In the genomic region with DNA sequence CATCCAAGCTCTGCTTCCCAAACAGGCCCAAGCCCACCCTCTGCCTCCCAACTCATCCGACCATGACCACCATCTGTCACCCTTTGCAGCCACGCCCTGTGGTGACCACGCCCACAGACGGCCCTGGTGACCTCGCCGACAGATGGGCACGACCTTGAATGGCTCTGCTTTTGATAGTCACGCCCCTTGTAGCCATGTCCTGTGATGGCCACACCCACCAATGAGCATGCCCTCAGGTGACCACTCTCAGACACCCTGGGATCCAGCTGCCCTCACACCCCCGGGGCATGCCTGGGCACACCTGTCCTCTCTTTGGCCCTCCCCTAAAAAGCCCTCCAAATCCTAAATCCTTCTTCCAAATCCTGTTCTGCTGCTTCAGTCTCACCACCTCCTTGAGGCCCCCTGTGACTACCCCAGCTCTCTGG, we compare ENCODE assay signal across 7 cellular contexts. TPM values are rescaled to one million over a fixed set of nuclear protein-coding genes. Genes with fewer than 3 reads are reported as not detected.
DNase-seq lines count a peak whose midpoint lies in the region; ATAC-seq and FAIRE-seq lines count a peak whose summit lies in the region.

No MANE protein-coding gene starts in this region.

- H3K4me1 ChIP-seq in Karpas-422 (ENCODE audit: low read length), result peaks cover 7% of the 10 kb centered on the region; the same call in 1 of the 2 replicates

- H4K20me1 ChIP-seq in Karpas-422 (ENCODE audit: insufficient read depth, low read depth, low read length), result no peaks in the 10 kb centered on the region

- H3K79me2 ChIP-seq in Karpas-422 (ENCODE audit: low read length), result no peaks in the 10 kb centered on the region

- no peak overlapping the region for H3K9ac ChIP-seq in Karpas-422 (ENCODE audit: low read length)

- H3K4me2 ChIP-seq in Karpas-422 (ENCODE audit: low read depth, low read length, poor library complexity, severe bottlenecking), result no peak overlapping the region

- peak; percentile 46 for FAIRE-seq in HTR-8/SVneo (lab: Jason Lieb, UNC)

- no peak overlapping the region for H3K4me3 ChIP-seq in Karpas-422 (ENCODE audit: low read length)

- H2AFZ ChIP-seq in Karpas-422 (ENCODE audit: low read length), result no peak overlapping the region

- DNase-seq in HTR-8/SVneo (ENCODE audit: insufficient read length, low spot score), result no peak
- peak; percentile 46 for DNase-seq in SHP77 treated with DMSO at 0.1 percent for 48 hours (lab: John Stamatoyannopoulos, UW)
- DNase-seq in Right ventricle myocardium inferior (ENCODE audit: missing footprints), result peak; percentile 65
- DNase-seq in retina, result peak; percentile 45
- DNase-seq in SKM-1 (lab: John Stamatoyannopoulos, UW; ENCODE audit: unreplicated experiment), result no peak
- DNase-seq in Karpas-422, result no peak

- no peaks in the 10 kb centered on the region for H3K36me3 ChIP-seq in Karpas-422 (ENCODE audit: insufficient read depth, low read length)

- no peaks in the 10 kb centered on the region for H3K27me3 ChIP-seq in Karpas-422 (ENCODE audit: low read length)

- ATAC-seq in Right ventricle myocardium inferior (peak; percentile 14), GM18868 (IDR thresholded peaks at IDR 0.05; ENCODE audit: unreplicated experiment) (no peak)

- no peaks in the 10 kb centered on the region for H3K9me3 ChIP-seq in Karpas-422 (ENCODE audit: low read length)

- intact Hi-C loops in Right ventricle myocardium inferior (cut with DNase I), result loop anchor here (5.0 kb wide), 1 partner anchor 945 kb away; no protein-coding TSS in a partner anchor

- H3K27ac ChIP-seq in Karpas-422 (ENCODE audit: low read length), result no peak overlapping the region

- no peaks in the 10 kb centered on the region for H3K9me2 ChIP-seq in Karpas-422 (replicated peaks; ENCODE audit: insufficient read depth, low read length)

RNA-seq across cellular contexts. Expression of gene SSR1, which starts 51.0 kb away (rescaled TPM):
- total RNA-seq in Right ventricle myocardium inferior, result 58.5 TPM
- 43.6 and 83.2 TPM in 2 replicates for total RNA-seq in Karpas-422 (2014; rRNA removed; shearing (Covaris generic); ENCODE audit: low replicate concordance)

Comparison
In these comparisons a context has a peak if more than half of its experiments do, and no peak if none do; other contexts are left out.
1. DNase-seq: peak in SHP77 treated with DMSO at 0.1 percent for 48 hours (single experiment), Right ventricle myocardium inferior (single experiment) and retina (single experiment); none in HTR-8/SVneo (single experiment), SKM-1 (single experiment) and Karpas-422 (single experiment).